12 cellular contexts compared by ENCODE assay signal in genomic region chr1:183198463-183198862, GRCh38. TPM values are rescaled to one million over a fixed set of nuclear protein-coding genes. Genes with fewer than 3 reads are reported as not detected.
DNase-seq lines count a peak whose midpoint lies in the region; ATAC-seq, FAIRE-seq and TF ChIP-seq lines count a peak whose summit lies in the region.
"Had no signal": no experiment of that assay in that cellular context is flagged by ENCODE, and none has a peak within 500 bp of the region (broad histone marks: within the 10 kb centered on the region; RNA-seq: fewer than 3 reads in every experiment).

No MANE protein-coding gene starts in this region.

- ATAC-seq in HepG2 (peak; percentile 51; the same call in 1 of the 3 replicates), upper lobe of right lung (no peak), HG02852 (IDR thresholded peaks at IDR 0.05; ENCODE audit: unreplicated experiment) (no peak)

- FAIRE-seq in HepG2 (lab: Jason Lieb, UNC), result no peak
- FAIRE-seq: GM18507 had no signal

- H3K79me2 ChIP-seq in HepG2 (ENCODE audit: insufficient read depth, low read length), result no peaks in the 10 kb centered on the region

- H3K4me3 ChIP-seq in MG63 (no peak overlapping the region), choroid plexus epithelial cell (ENCODE audit: low read depth, low read length) (no peak overlapping the region), HepG2 (replicated peaks in 1 of 3; ENCODE audit: insufficient read depth in 1 of 3, low read depth in 2 of 3, low read length in 3 of 3) (no peak overlapping the region), thymus (ENCODE audit: low read length) (no peak overlapping the region), upper lobe of right lung (no peak overlapping the region)

- BruUV-seq in HepG2 (replicated peaks; lab: Mats Ljungman, UMichigan), result no TSS peak

- H3K9ac ChIP-seq in HepG2 (ENCODE audit: insufficient read depth, low read depth, low read length), result no peak overlapping the region

- in situ Hi-C loops in HepG2 (cut with HindIII; ENCODE audit: extremely low pct_ligation_motif_present, low pct_unique_long_range_greater_than_20kb), result no loop called here

- TF ChIP-seq EP300 in HepG2 (IDR thresholded peaks at IDR 0.05; ENCODE audit: low read depth in 2 of 2, low read length in 2 of 2) (no peak), HepG2 (CRISPR knock-in tag; IDR thresholded peaks at IDR 0.05; ENCODE audit: borderline replicate concordance) (no peak)

- POLR2A ChIA-PET in HepG2 (lab: Yijun Ruan, JAX), result no interaction called here

- H3K4me1 ChIP-seq in HepG2 (ENCODE audit: insufficient read depth, low read length) (no peaks in the 10 kb centered on the region), thymus (ENCODE audit: control insufficient read depth, insufficient read depth, low read length) (peaks cover 6% of the 10 kb centered on the region), upper lobe of right lung (no peaks in the 10 kb centered on the region)

- H3K27me3 ChIP-seq in MG63 (no peaks in the 10 kb centered on the region), HepG2 (ENCODE audit: control insufficient read depth in 1 of 2, insufficient read depth in 2 of 2, low read length in 2 of 2) (peaks cover 1 to 3% of the 10 kb centered on the region in 2 experiments; a peak in 2 of 5 replicates), thymus (ENCODE audit: control insufficient read depth, insufficient read depth) (no peaks in the 10 kb centered on the region), upper lobe of right lung (no peaks in the 10 kb centered on the region)

- no peaks in the 10 kb centered on the region for H4K20me1 ChIP-seq in HepG2 (ENCODE audit: insufficient read depth, low read length)

- DNase-seq in MG63 (peak; percentile 50), choroid plexus epithelial cell (ENCODE audit: low read depth) (peak; percentile 78), HepG2 (ENCODE audit: low spot score) (no peak), upper lobe of right lung (no peak)
- DNase-seq in effector CD4-positive, alpha-beta T cell, result no peak
- DNase-seq: activated T-cell treated with anti-CD3 and anti-CD28 coated beads for 4 hours, DMS79 treated with DMSO at 0.1 percent for 48 hours, OCI-M1 had no signal

- intact Hi-C loops in HepG2 (cut with micrococcal nuclease; ENCODE audit: unreplicated experiment), result no loop called here
- intact Hi-C loops in upper lobe of right lung (cut with DNase I), result no loop called here

- WGBS in HepG2 (ENCODE audit: low lambda C conversion rate), result 0% methylated on average over 3 of the region's 9 CpGs
- 86% methylated on average over 9 of the region's 9 CpGs for WGBS in thymus

- CTCF ChIA-PET in HepG2 (lab: Yijun Ruan, JAX; ENCODE audit: low intra/inter-chr PET ratio, low total read pairs), result no interaction called here

- H2AFZ ChIP-seq in HepG2 (ENCODE audit: low read length), result no peak overlapping the region

- H3K4me2 ChIP-seq in HepG2 (ENCODE audit: low read depth, low read length), result no peak overlapping the region

- TF ChIP-seq RAD21 in HepG2 (CRISPR knock-in tag; IDR thresholded peaks at IDR 0.05), result no peak

- TF ChIP-seq POLR2A in HepG2 (IDR thresholded peaks at IDR 0.05; ENCODE audit: insufficient read depth in 1 of 2, low read depth in 2 of 2, low read length in 2 of 2), result no peak

- no peak for TF ChIP-seq CTCF in choroid plexus epithelial cell (conservative IDR thresholded peaks at IDR 0.05; ENCODE audit: low read depth, low read length)
- TF ChIP-seq CTCF in HepG2 (CRISPR knock-in tag; IDR thresholded peaks at IDR 0.05), result no peak
- no peak for TF ChIP-seq CTCF in upper lobe of right lung (IDR thresholded peaks at IDR 0.05)

- H3K9me3 ChIP-seq in MG63 (no peaks in the 10 kb centered on the region), HepG2 (ENCODE audit: low read length) (no peaks in the 10 kb centered on the region), thymus (ENCODE audit: control insufficient read depth) (no peaks in the 10 kb centered on the region), upper lobe of right lung (no peaks in the 10 kb centered on the region)

- no peaks in the 10 kb centered on the region for H3K36me3 ChIP-seq in MG63
- no peaks in the 10 kb centered on the region for H3K36me3 ChIP-seq in HepG2 (replicated peaks in 1 of 2; ENCODE audit: control insufficient read depth in 1 of 2, insufficient read depth in 2 of 2, low read length in 2 of 2)
- no peaks in the 10 kb centered on the region for H3K36me3 ChIP-seq in thymus (ENCODE audit: control insufficient read depth, insufficient read depth)
- H3K36me3 ChIP-seq in upper lobe of right lung, result no peaks in the 10 kb centered on the region

- H3K27ac ChIP-seq in HepG2 (ENCODE audit: extremely low read length, insufficient read depth, low read length) (no peak overlapping the region), thymus (ENCODE audit: low read depth) (peak overlapping the region; percentile 58), upper lobe of right lung (no peak overlapping the region)

TF ChIP-seq in HepG2, 621 proteins besides CTCF, POLR2A, EP300 and RAD21 (continues in another document):
- TF ChIP-seq KDM5B (CRISPR knock-in tag; IDR thresholded peaks at IDR 0.05; ENCODE audit: borderline replicate concordance) (no peak), ELF3 (CRISPR knock-in tag; IDR thresholded peaks at IDR 0.05) (no peak), THYN1 (CRISPR knock-in tag; IDR thresholded peaks at IDR 0.05; ENCODE audit: borderline replicate concordance, low read depth) (no peak), ZNF331 (CRISPR knock-in tag; IDR thresholded peaks at IDR 0.05) (no peak), SMARCE1 (IDR thresholded peaks at IDR 0.05; ENCODE audit: borderline replicate concordance) (no peak), HMG20A (CRISPR knock-in tag; IDR thresholded peaks at IDR 0.05; ENCODE audit: borderline replicate concordance) (no peak), IRF9 (CRISPR knock-in tag; IDR thresholded peaks at IDR 0.05; ENCODE audit: borderline replicate concordance) (no peak), BRD4 (CRISPR knock-in tag; IDR thresholded peaks at IDR 0.05) (no peak), GATAD2A (CRISPR knock-in tag; IDR thresholded peaks at IDR 0.05) (no peak), CCDC6 (CRISPR knock-in tag; IDR thresholded peaks at IDR 0.05) (no peak), JUN (CRISPR knock-in tag; IDR thresholded peaks at IDR 0.05) (no peak), MYNN (CRISPR knock-in tag; IDR thresholded peaks at IDR 0.05; ENCODE audit: low read depth) (no peak)
- TF ChIP-seq, protein P1, sequence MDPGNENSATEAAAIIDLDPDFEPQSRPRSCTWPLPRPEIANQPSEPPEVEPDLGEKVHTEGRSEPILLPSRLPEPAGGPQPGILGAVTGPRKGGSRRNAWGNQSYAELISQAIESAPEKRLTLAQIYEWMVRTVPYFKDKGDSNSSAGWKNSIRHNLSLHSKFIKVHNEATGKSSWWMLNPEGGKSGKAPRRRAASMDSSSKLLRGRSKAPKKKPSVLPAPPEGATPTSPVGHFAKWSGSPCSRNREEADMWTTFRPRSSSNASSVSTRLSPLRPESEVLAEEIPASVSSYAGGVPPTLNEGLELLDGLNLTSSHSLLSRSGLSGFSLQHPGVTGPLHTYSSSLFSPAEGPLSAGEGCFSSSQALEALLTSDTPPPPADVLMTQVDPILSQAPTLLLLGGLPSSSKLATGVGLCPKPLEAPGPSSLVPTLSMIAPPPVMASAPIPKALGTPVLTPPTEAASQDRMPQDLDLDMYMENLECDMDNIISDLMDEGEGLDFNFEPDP (CRISPR knock-in tag; conservative IDR thresholded peaks at IDR 0.05), result no peak

RNA-seq across cellular contexts. Expression of gene LAMC2, which starts 12.4 kb away (rescaled TPM):
- total RNA-seq in MG63 (2014; rRNA removed; shearing (Covaris generic); ENCODE audit: low replicate concordance), result 0.10 and 0.16 TPM in 2 replicates
- total RNA-seq in HepG2 (2016; rRNA removed; fragmentation: Illumina TruSeq; extraction: Trizol) (not detected in 2 replicates), upper lobe of right lung (42.2 TPM)
- total RNA-seq in HepG2 (2016; cell fraction: cytosol; rRNA removed; fragmentation: Illumina TruSeq; extraction: Trizol; ENCODE audit: low read depth), result not detected in 2 replicates
- total RNA-seq in HepG2 (2016; cell fraction: insoluble cytoplasmic fraction; rRNA removed; fragmentation: Illumina TruSeq; extraction: Trizol), result not detected in 2 replicates
- not detected in 2 replicates for total RNA-seq in HepG2 (2016; cell fraction: membrane; rRNA removed; fragmentation: Illumina TruSeq; extraction: Trizol)
- not detected in 2 replicates for total RNA-seq in HepG2 (2016; cell fraction: nucleus; rRNA removed; fragmentation: Illumina TruSeq; extraction: Trizol)
- polyA plus RNA-seq in HepG2 (2011; rRNA removed) (0.01 and 0.03 TPM in 2 replicates), thymus (10.4 TPM)
- 0.01 TPM in 1 of 2 replicates, not detected in the other for polyA plus RNA-seq in HepG2 (2011; cell fraction: cytosol; rRNA removed)
- polyA plus RNA-seq in HepG2 (2011; cell fraction: nucleus; rRNA removed), result 0.05 TPM in 1 of 2 replicates, not detected in the other
- polyA plus RNA-seq in HepG2 (2012), result not detected in 2 replicates
- polyA plus RNA-seq in HepG2 (2016; cell fraction: cytosol; fragmentation: Illumina TruSeq; extraction: Trizol; ENCODE audit: low read depth), result not detected in 2 replicates
- polyA plus RNA-seq in HepG2 (2016; cell fraction: insoluble cytoplasmic fraction; fragmentation: Illumina TruSeq; extraction: Trizol; ENCODE audit: low read depth), result not detected in 2 replicates
- polyA plus RNA-seq in HepG2 (2016; cell fraction: membrane; fragmentation: Illumina TruSeq; extraction: Trizol; ENCODE audit: low read depth), result not detected in 2 replicates
- not detected in 2 replicates for polyA plus RNA-seq in HepG2 (2016; cell fraction: nucleus; fragmentation: Illumina TruSeq; extraction: Trizol; ENCODE audit: insufficient read depth, low read depth)
- 0.04 and 1.2 TPM in 2 replicates for polyA minus RNA-seq in HepG2 (2011; rRNA and poly(A)+ RNA removed; ENCODE audit: low replicate concordance)
- polyA minus RNA-seq in HepG2 (2011; cell fraction: cytosol; rRNA and poly(A)+ RNA removed), result not detected in 2 replicates
- 0.13 TPM in 1 of 2 replicates, not detected in the other for polyA minus RNA-seq in HepG2 (2011; cell fraction: nucleus; rRNA and poly(A)+ RNA removed)
- polyA plus RNA-seq: IgD-negative memory B cell had no signal

Comparison
In these comparisons a context has a peak if more than half of its experiments do, and no peak if none do; other contexts are left out.
1. DNase-seq: peak in MG63 (single experiment) and choroid plexus epithelial cell (single experiment); none in HepG2 (single experiment), upper lobe of right lung (single experiment) and effector CD4-positive, alpha-beta T cell (single experiment).
2. RNA of gene LAMC2, which starts 12.4 kb away (total RNA-seq): 42.2 TPM in upper lobe of right lung (single experiment); 0.10 to 0.16 TPM in MG63 and not detected in HepG2; every median in the first group is over 10 times any median in the second.